Comparison of ENCODE assay signal across 8 cellular contexts in the genomic region with DNA sequence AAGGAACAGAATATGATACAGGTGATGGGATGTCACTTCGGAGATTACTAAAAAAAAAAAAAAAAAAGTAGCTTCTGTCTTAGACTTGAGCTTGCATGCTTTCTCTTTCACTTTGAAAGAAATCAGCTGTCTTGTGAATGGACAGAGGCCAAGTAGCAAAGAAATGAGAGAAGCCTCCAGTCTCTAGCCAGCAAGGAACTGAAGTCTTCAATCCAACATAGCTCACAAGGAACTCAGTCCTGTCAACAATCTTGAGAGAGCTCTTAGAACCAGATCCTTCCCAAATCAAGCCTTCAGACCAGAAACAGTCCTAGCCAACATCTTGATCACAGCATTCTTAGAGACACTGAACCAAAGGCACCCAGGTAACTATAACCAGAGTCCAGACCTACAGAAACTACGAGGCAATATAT. TPM values are rescaled to one million over a fixed set of nuclear protein-coding genes. Genes with fewer than 3 reads are reported as not detected.
DNase-seq lines count a peak whose midpoint lies in the region; ATAC-seq and TF ChIP-seq lines count a peak whose summit lies in the region.

No MANE protein-coding gene starts in this region.

- TF ChIP-seq CTCF in neutrophil (IDR thresholded peaks at IDR 0.05) = no peak

- peak overlapping the region; percentile 65 for H3K27ac ChIP-seq in neutrophil

- DNase-seq in EH (ENCODE audit: low read depth) (peak; percentile 76), M059J (ENCODE audit: low read depth) (peak; percentile 71), NCI-H128 (lab: John Stamatoyannopoulos, UW; ENCODE audit: unreplicated experiment) (no peak), activated gamma-delta T cell treated with Interleukin-2 at 50 U/mL for 16 hours (no peak)

- H3K4me1 ChIP-seq in endocrine pancreas (ENCODE audit: control insufficient read depth, insufficient read depth, low read length) (peaks cover 36% of the 10 kb centered on the region), neutrophil (ENCODE audit: control insufficient read depth in 1 of 2, insufficient read depth in 1 of 2, low read depth in 1 of 2, low read length in 1 of 2) (peaks cover 16 to 32% of the 10 kb centered on the region in 2 experiments)

- H3K9me3 ChIP-seq in endocrine pancreas (ENCODE audit: control insufficient read depth, low read length) (no peaks in the 10 kb centered on the region), neutrophil (no peaks in the 10 kb centered on the region)

- H3K4me3 ChIP-seq in endocrine pancreas (ENCODE audit: control insufficient read depth, insufficient read depth, low read length) = peak overlapping the region; percentile 54
- H3K4me3 ChIP-seq in neutrophil (ENCODE audit: low read depth in 1 of 2, low read length in 1 of 2) = peak overlapping the region in 1 of 2 experiments; percentile 5

- ATAC-seq in GM21423 (IDR thresholded peaks at IDR 0.05; ENCODE audit: unreplicated experiment) (peak; percentile 79), HG03095 (IDR thresholded peaks at IDR 0.05; ENCODE audit: unreplicated experiment) (no peak)

- H3K27me3 ChIP-seq in endocrine pancreas (ENCODE audit: control insufficient read depth, insufficient read depth, low read length) = no peaks in the 10 kb centered on the region
- H3K27me3 ChIP-seq in neutrophil = no peaks in the 10 kb centered on the region

- no peaks in the 10 kb centered on the region for H3K36me3 ChIP-seq in endocrine pancreas (ENCODE audit: control insufficient read depth, insufficient read depth, low read length)
- peaks cover 26% of the 10 kb centered on the region for H3K36me3 ChIP-seq in neutrophil

- H3K9ac ChIP-seq in endocrine pancreas (ENCODE audit: control insufficient read depth, insufficient read depth, low read length) = no peak overlapping the region

RNA-seq across cellular contexts. Expression of a gene that starts 7.7 kb away (rescaled TPM):
- 26.5 and 31.0 TPM in 2 replicates for total RNA-seq in M059J (2014; rRNA removed; shearing (Covaris generic))

RNA-seq across cellular contexts. Expression of a gene that starts 55.4 kb away (rescaled TPM):
- 9.1 and 22.7 TPM in 2 replicates for total RNA-seq in M059J (2014; rRNA removed; shearing (Covaris generic))

Comparison
In these comparisons a context has a peak if more than half of its experiments do, and no peak if none do; other contexts are left out.
1. DNase-seq: peak in EH (single experiment) and M059J (single experiment); none in NCI-H128 (single experiment) and activated gamma-delta T cell treated with Interleukin-2 at 50 U/mL for 16 hours (single experiment).